Comparison of ENCODE assay signal across 19 cellular contexts in the genomic region with DNA sequence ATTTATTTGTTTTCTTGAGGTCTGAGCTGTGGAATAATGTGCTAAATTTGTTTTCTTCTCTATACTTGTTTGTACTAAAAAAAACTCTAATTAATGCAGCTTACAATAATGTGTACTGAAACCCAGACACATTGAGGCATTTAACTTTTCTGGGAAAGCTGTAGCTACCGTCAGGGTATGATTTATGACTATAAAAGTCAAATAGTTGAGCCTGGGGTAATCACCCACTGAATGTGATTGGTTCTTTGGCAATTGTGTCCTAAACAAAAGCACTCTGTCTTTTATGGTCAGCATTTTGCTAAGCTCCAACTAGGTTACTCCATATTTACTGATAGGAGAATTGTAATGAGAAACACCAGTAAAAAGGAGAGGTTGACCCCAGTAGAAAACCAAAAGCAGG.
A peak's percentile ranks its signal among the peaks of the same experiment; 100 is the strongest.
DNase-seq lines count a peak whose midpoint lies in the region; ATAC-seq and TF ChIP-seq lines count a peak whose summit lies in the region.
"Had no signal": no experiment of that assay in that cellular context is flagged by ENCODE, and none has a peak within 500 bp of the region (broad histone marks: within the 10 kb centered on the region; RNA-seq: fewer than 3 reads in every experiment).

No MANE protein-coding gene starts in this region.

- H3K4me1 ChIP-seq in CD8-positive, alpha-beta T cell (ENCODE audit: insufficient read depth, low read length): no peaks in the 10 kb centered on the region
- H3K4me1 ChIP-seq in GM23248 (ENCODE audit: insufficient read depth): no peaks in the 10 kb centered on the region
- H3K4me1 ChIP-seq: BLaER1 had no signal

- DNase-seq in NCI-H748 (lab: John Stamatoyannopoulos, UW; ENCODE audit: unreplicated experiment) (peak; percentile 20), NCI-H748 treated with DMSO at 0.1 percent for 48 hours (lab: John Stamatoyannopoulos, UW) (no peak), NCI-H69 (lab: John Stamatoyannopoulos, UW) (peak; percentile 8), foreskin melanocyte (peak; percentile 40), AG08396 (ENCODE audit: low spot score) (no peak), GM23248 (no peak)
- DNase-seq in CD8-positive, alpha-beta T cell: no peak
- DNase-seq: CD4-positive, alpha-beta memory T cell; COR-L47; DMS 273 treated with DMSO at 0.1 percent for 48 hours; DMS53; DND-41; EL; KBM-7 had no signal

- WGBS in GM23248 (ENCODE audit: low coverage in 1 of 2, low lambda C conversion rate in 2 of 2, missing lambda C conversion rate in 2 of 2), 2 experiments: 92 to 100% methylated on average over 1 of the region's 1 CpG

- H3K9ac ChIP-seq in GM23248: no peak overlapping the region
- H3K9ac ChIP-seq: BLaER1 had no signal

- H3K27ac Mint-ChIP-seq in CD8-positive, alpha-beta T cell: no peak overlapping the region
- H3K27ac Mint-ChIP-seq: CD14-positive monocyte; CD4-positive, alpha-beta memory T cell; GM23338; IgD-negative memory B cell had no signal

- H3K79me2 ChIP-seq in GM23248 (ENCODE audit: insufficient read depth): no peaks in the 10 kb centered on the region

- no peak overlapping the region for H3K4me2 ChIP-seq in GM23248 (ENCODE audit: unreplicated experiment)
- H3K4me2 ChIP-seq: BLaER1, GM23338 had no signal

- intact Hi-C loops in CD8-positive, alpha-beta T cell (cut with DNase I, micrococcal nuclease): no loop called here

- H3K27ac ChIP-seq in CD8-positive, alpha-beta T cell (ENCODE audit: low read depth, low read length): no peak overlapping the region
- H3K27ac ChIP-seq in GM23248: no peak overlapping the region
- H3K27ac ChIP-seq: BLaER1 had no signal

- H3K27me3 ChIP-seq in CD8-positive, alpha-beta T cell (ENCODE audit: insufficient read depth, low read length): no peaks in the 10 kb centered on the region
- no peaks in the 10 kb centered on the region for H3K27me3 ChIP-seq in GM23248 (replicated peaks; ENCODE audit: insufficient read depth)
- H3K27me3 ChIP-seq: BLaER1 had no signal

- H3K4me1 Mint-ChIP-seq in CD8-positive, alpha-beta T cell (ENCODE audit: low read depth): no peaks in the 10 kb centered on the region
- H3K4me1 Mint-ChIP-seq: CD14-positive monocyte; CD4-positive, alpha-beta memory T cell; IgD-negative memory B cell had no signal

- no peaks in the 10 kb centered on the region for H3K27me3 Mint-ChIP-seq in CD8-positive, alpha-beta T cell (ENCODE audit: low read depth)
- H3K27me3 Mint-ChIP-seq: CD4-positive, alpha-beta memory T cell; IgD-negative memory B cell had no signal

- CTCF ChIA-PET in CD8-positive, alpha-beta T cell (lab: Charles Lee): interaction anchor here (1.4 kb wide), 1 partner anchor 14 kb away, joined by 4 read pairs; no protein-coding TSS in a partner anchor

- in situ Hi-C loops in GM23248 (cut with MboI): no loop called here

- H3K9me3 ChIP-seq in CD8-positive, alpha-beta T cell (ENCODE audit: low read length): no peaks in the 10 kb centered on the region
- no peaks in the 10 kb centered on the region for H3K9me3 ChIP-seq in GM23248 (ENCODE audit: low read depth)

- H4K20me1 ChIP-seq in GM23248 (ENCODE audit: insufficient read depth): no peaks in the 10 kb centered on the region
- H4K20me1 ChIP-seq: BLaER1 had no signal

- no peak overlapping the region for H2AFZ ChIP-seq in GM23248
- H2AFZ ChIP-seq: GM23338 had no signal

- TF ChIP-seq CTCF in CD8-positive, alpha-beta T cell (IDR thresholded peaks at IDR 0.05): no peak

- H3K4me3 ChIP-seq in CD8-positive, alpha-beta T cell (ENCODE audit: low read depth, low read length): no peak overlapping the region
- no peak overlapping the region for H3K4me3 ChIP-seq in GM23248
- H3K4me3 ChIP-seq: BLaER1, GM23338 had no signal

- H3K36me3 Mint-ChIP-seq in CD8-positive, alpha-beta T cell: no peaks in the 10 kb centered on the region
- H3K36me3 Mint-ChIP-seq: CD14-positive monocyte; CD4-positive, alpha-beta memory T cell; IgD-negative memory B cell had no signal

- no peaks in the 10 kb centered on the region for H3K9me3 Mint-ChIP-seq in CD8-positive, alpha-beta T cell
- H3K9me3 Mint-ChIP-seq: GM23338, IgD-negative memory B cell had no signal

- no peaks in the 10 kb centered on the region for H3F3A ChIP-seq in GM23248 (ENCODE audit: insufficient read depth)

- no peak for ATAC-seq in CD8-positive, alpha-beta T cell
- ATAC-seq: GM23338, HCT116 had no signal

- no peak overlapping the region for H3K4me3 Mint-ChIP-seq in CD8-positive, alpha-beta T cell
- H3K4me3 Mint-ChIP-seq: CD14-positive monocyte; CD4-positive, alpha-beta memory T cell; GM23338; IgD-negative memory B cell had no signal

- H3K36me3 ChIP-seq in CD8-positive, alpha-beta T cell (ENCODE audit: insufficient read depth, low read length): no peaks in the 10 kb centered on the region
- H3K36me3 ChIP-seq in GM23248 (ENCODE audit: low read depth): no peaks in the 10 kb centered on the region
- H3K36me3 ChIP-seq: BLaER1 had no signal

- no peaks in the 10 kb centered on the region for H3K9me2 ChIP-seq in GM23248 (ENCODE audit: insufficient read depth)

- POLR2A ChIA-PET in CD8-positive, alpha-beta T cell (lab: Charles Lee): no interaction called here

Comparison
In these comparisons a context has a peak if more than half of its experiments do, and no peak if none do; other contexts are left out.
1. DNase-seq: peak in NCI-H748 (single experiment), NCI-H69 (single experiment) and foreskin melanocyte (single experiment); none in NCI-H748 treated with DMSO at 0.1 percent for 48 hours (single experiment), CD8-positive, alpha-beta T cell (0 of 7), AG08396 (single experiment) and GM23248 (single experiment).